ENCODE assay signal across 8 cellular contexts in the genomic region with DNA sequence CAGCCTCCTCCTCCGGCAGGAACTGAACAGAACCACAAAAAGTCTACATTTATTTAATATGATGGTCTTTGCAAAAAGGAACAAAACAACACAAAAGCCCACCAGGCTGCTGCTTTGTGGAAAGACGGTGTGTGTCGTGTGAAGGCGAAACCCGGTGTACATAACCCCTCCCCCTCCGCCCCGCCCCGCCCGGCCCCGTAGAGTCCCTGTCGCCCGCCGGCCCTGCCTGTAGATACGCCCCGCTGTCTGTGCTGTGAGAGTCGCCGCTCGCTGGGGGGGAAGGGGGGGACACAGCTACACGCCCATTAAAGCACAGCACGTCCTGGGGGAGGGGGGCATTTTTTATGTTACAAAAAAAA.
DNase-seq lines count a peak whose midpoint lies in the region; ATAC-seq and TF ChIP-seq lines count a peak whose summit lies in the region.

No MANE protein-coding gene starts in this region.

- no peak for ATAC-seq in HG03342 (IDR thresholded peaks at IDR 0.05; ENCODE audit: unreplicated experiment)

- no peaks in the 10 kb centered on the region for H3K36me3 ChIP-seq in right atrium auricular region

- no peak for TF ChIP-seq CTCF in right atrium auricular region (IDR thresholded peaks at IDR 0.05)

- peak overlapping the region; percentile 15 to 45 for H3K4me3 ChIP-seq in right atrium auricular region

- peaks cover 41 to 59% of the 10 kb centered on the region in 2 donors for H3K27me3 ChIP-seq in right atrium auricular region

- no peak overlapping the region for H3K27ac ChIP-seq in right atrium auricular region

- no peaks in the 10 kb centered on the region for H3K9me3 ChIP-seq in right atrium auricular region

- DNase-seq in NCI-H146 (lab: John Stamatoyannopoulos, UW) (peak; percentile 19), NCI-H146 treated with DMSO at 0.1 percent for 48 hours (lab: John Stamatoyannopoulos, UW; ENCODE audit: unreplicated experiment) (no peak), right atrium auricular region (ENCODE audit: low spot score) (no peak), SIG-M5 treated with dmso at 0.1 percent for 504 hours (lab: John Stamatoyannopoulos, UW; ENCODE audit: unreplicated experiment) (no peak), cortex of kidney (lab: John Stamatoyannopoulos, UW) (no peak)
- DNase-seq in activated CD4-positive, alpha-beta T cell treated with anti-CD3 and anti-CD28 coated beads for 48 hours: peak; percentile 39
- peak in 4 of 6 experiments; percentile 14 to 29 (median 22) for DNase-seq in stimulated activated naive CD4-positive, alpha-beta T cell (lab: John Stamatoyannopoulos, UW)

- H3K4me1 ChIP-seq in right atrium auricular region: peaks cover 0 to 38% of the 10 kb centered on the region in 2 donors

Comparison
In these comparisons a context has a peak if more than half of its experiments do, and no peak if none do; other contexts are left out.
1. DNase-seq: peak in NCI-H146 (single experiment), activated CD4-positive, alpha-beta T cell treated with anti-CD3 and anti-CD28 coated beads for 48 hours (single experiment) and stimulated activated naive CD4-positive, alpha-beta T cell (4 of 6); none in NCI-H146 treated with DMSO at 0.1 percent for 48 hours (single experiment), right atrium auricular region (single experiment), SIG-M5 treated with dmso at 0.1 percent for 504 hours (single experiment) and cortex of kidney (single experiment).